ENCODE assay signal across 16 cellular contexts in genomic region chr7:102429141-102429904, GRCh38. TPM values are rescaled to one million over a fixed set of nuclear protein-coding genes. Genes with fewer than 3 reads are reported as not detected.
DNase-seq lines count a peak whose midpoint lies in the region; ATAC-seq, FAIRE-seq and TF ChIP-seq lines count a peak whose summit lies in the region.
"Had no signal": no experiment of that assay in that cellular context is flagged by ENCODE, and none has a peak within 500 bp of the region (broad histone marks: within the 10 kb centered on the region; RNA-seq: fewer than 3 reads in every experiment).

No MANE protein-coding gene starts in this region.

- no peak overlapping the region for H3K4me3 Mint-ChIP-seq in activated CD8-positive, alpha-beta T cell treated with anti-CD3 and anti-CD28 coated beads, Interleukin-2, amount 10 ng/mL, durations not matched to agents 7 days and 5 days
- H3K4me3 Mint-ChIP-seq in mesothelial cell of epicardium: no peak overlapping the region

- H3K27ac Mint-ChIP-seq in activated CD8-positive, alpha-beta T cell treated with anti-CD3 and anti-CD28 coated beads, Interleukin-2, amount 10 ng/mL, durations not matched to agents 7 days and 5 days: peak overlapping the region; percentile 76
- H3K27ac Mint-ChIP-seq in mesothelial cell of epicardium: peak overlapping the region; percentile 26

- no peaks in the 10 kb centered on the region for H3K27me3 ChIP-seq in BLaER1
- H3K27me3 ChIP-seq: BE2C, right atrium auricular region had no signal

- peaks cover 46% of the 10 kb centered on the region for H3K36me3 Mint-ChIP-seq in activated CD8-positive, alpha-beta T cell treated with anti-CD3 and anti-CD28 coated beads, Interleukin-2, amount 10 ng/mL, durations not matched to agents 7 days and 5 days (ENCODE audit: low read depth)
- peaks cover 20% of the 10 kb centered on the region for H3K36me3 Mint-ChIP-seq in mesothelial cell of epicardium

- peaks cover 86% of the 10 kb centered on the region for H3K4me1 Mint-ChIP-seq in activated CD8-positive, alpha-beta T cell treated with anti-CD3 and anti-CD28 coated beads, Interleukin-2, amount 10 ng/mL, durations not matched to agents 7 days and 5 days (ENCODE audit: low read depth)
- H3K4me1 Mint-ChIP-seq in mesothelial cell of epicardium: peaks cover 17% of the 10 kb centered on the region

- H3K9me3 ChIP-seq in BLaER1: no peaks in the 10 kb centered on the region
- H3K9me3 ChIP-seq: BE2C, right atrium auricular region had no signal

- no peaks in the 10 kb centered on the region for H3K9me3 Mint-ChIP-seq in activated CD8-positive, alpha-beta T cell treated with anti-CD3 and anti-CD28 coated beads, Interleukin-2, amount 10 ng/mL, durations not matched to agents 7 days and 5 days (ENCODE audit: insufficient read depth)
- H3K9me3 Mint-ChIP-seq in mesothelial cell of epicardium: no peaks in the 10 kb centered on the region

- CTCF ChIA-PET in activated CD8-positive, alpha-beta T cell treated with anti-CD3 and anti-CD28 coated beads, Interleukin-2, amount 10 ng/mL, durations not matched to agents 7 days and 5 days (lab: Charles Lee): interaction anchor here (1.2 kb wide), 1 partner anchor 17 kb away, joined by 6 read pairs; no protein-coding TSS in a partner anchor

- H3K4me3 ChIP-seq in BLaER1: no peak overlapping the region
- H3K4me3 ChIP-seq: right atrium auricular region had no signal

- TF ChIP-seq CTCF in D721Med (IDR thresholded peaks at IDR 0.05; ENCODE audit: insufficient read depth, missing control alignments) (no peak), mesothelial cell of epicardium (IDR thresholded peaks at IDR 0.05; ENCODE audit: unreplicated experiment) (no peak)

- no peak overlapping the region for H3K9ac ChIP-seq in BLaER1

- H4K20me1 ChIP-seq in BLaER1: no peaks in the 10 kb centered on the region

- DNase-seq in D721Med (ENCODE audit: insufficient read length, low spot score) (peak; percentile 5), mesothelial cell of epicardium (ENCODE audit: low spot score in 2 of 2, unreplicated experiment in 2 of 2) (no peak), GM19240 (ENCODE audit: insufficient read length, low spot score) (no peak), mesenteric fat pad (ENCODE audit: low spot score) (no peak)
- no peak for DNase-seq in activated CD8-positive, alpha-beta T cell treated with anti-CD3 and anti-CD28 coated beads, Interleukin-2, amount 10 ng/mL, durations not matched to agents 7 days and 5 days
- no peak for DNase-seq in stimulated activated CD4-positive, alpha-beta T cell treated with anti-CD3 and anti-CD28 coated beads, Interleukin-4, amount 100 ng/mL, for 24 hours
- DNase-seq: BE2C, islet precursor cell, NCI-H1092, NCI-H446 treated with DMSO at 0.1 percent for 48 hours, T-helper 9 cell had no signal

- H3K4me1 ChIP-seq in BLaER1: peaks cover 85% of the 10 kb centered on the region
- H3K4me1 ChIP-seq: BE2C had no signal

- no peak for ATAC-seq in activated CD8-positive, alpha-beta T cell treated with anti-CD3 and anti-CD28 coated beads, Interleukin-2, amount 10 ng/mL, durations not matched to agents 7 days and 5 days
- ATAC-seq in GM18498 (IDR thresholded peaks at IDR 0.05; ENCODE audit: unreplicated experiment): no peak

- H3K36me3 ChIP-seq in BLaER1: peaks cover 13% of the 10 kb centered on the region; the same call in 1 of the 2 replicates

- peak overlapping the region; percentile 98 for H3K27ac ChIP-seq in BLaER1
- H3K27ac ChIP-seq: right atrium auricular region had no signal

- FAIRE-seq in D721Med (lab: Jason Lieb, UNC): no peak
- FAIRE-seq: G401.6, HTR-8/SVneo had no signal

- POLR2A ChIA-PET in activated CD8-positive, alpha-beta T cell treated with anti-CD3 and anti-CD28 coated beads, Interleukin-2, amount 10 ng/mL, durations not matched to agents 7 days and 5 days (lab: Charles Lee): interaction anchor here (0.6 to 1.8 kb wide), 3 partner anchors 12 to 28 kb away, joined by 4 to 6 read pairs (median 4); no protein-coding TSS in a partner anchor

- no peaks in the 10 kb centered on the region for H3K27me3 Mint-ChIP-seq in activated CD8-positive, alpha-beta T cell treated with anti-CD3 and anti-CD28 coated beads, Interleukin-2, amount 10 ng/mL, durations not matched to agents 7 days and 5 days (ENCODE audit: low read depth)
- no peaks in the 10 kb centered on the region for H3K27me3 Mint-ChIP-seq in mesothelial cell of epicardium (ENCODE audit: low read depth)

- peak overlapping the region; percentile 95 for H3K4me2 ChIP-seq in BLaER1

RNA-seq across cellular contexts. Expression of gene ORAI2, which starts 4.1 kb away (rescaled TPM):
- 10 to 100 TPM; 72.5 to 72.8 TPM for total RNA-seq in activated CD8-positive, alpha-beta T cell treated with anti-CD3 and anti-CD28 coated beads, Interleukin-2, amount 10 ng/mL, durations not matched to agents 7 days and 5 days
- total RNA-seq in mesothelial cell of epicardium (27.3 to 27.9 TPM (median 27.5 TPM) in 3 replicates), mesenteric fat pad (33.7 TPM)

RNA-seq across cellular contexts. Expression of gene PRKRIP1, which starts 33.2 kb away (rescaled TPM):
- total RNA-seq in activated CD8-positive, alpha-beta T cell treated with anti-CD3 and anti-CD28 coated beads, Interleukin-2, amount 10 ng/mL, durations not matched to agents 7 days and 5 days: 10 to 100 TPM; 26.8 to 28.1 TPM
- total RNA-seq in mesothelial cell of epicardium (50.3 to 57.7 TPM (median 53.7 TPM) in 3 replicates), mesenteric fat pad (19.3 TPM)

RNA-seq across cellular contexts. Expression of gene ALKBH4, which starts 35.3 kb away (rescaled TPM):
- total RNA-seq in activated CD8-positive, alpha-beta T cell treated with anti-CD3 and anti-CD28 coated beads, Interleukin-2, amount 10 ng/mL, durations not matched to agents 7 days and 5 days: 10 to 100 TPM; 10.8 to 11.1 TPM
- total RNA-seq in mesothelial cell of epicardium (14.9 to 19.4 TPM (median 18.6 TPM) in 3 replicates), mesenteric fat pad (7.0 TPM)

RNA-seq across cellular contexts. Expression of gene LRWD1, which starts 35.5 kb away (rescaled TPM):
- 10 to 100 TPM; 16.7 to 21.7 TPM for total RNA-seq in activated CD8-positive, alpha-beta T cell treated with anti-CD3 and anti-CD28 coated beads, Interleukin-2, amount 10 ng/mL, durations not matched to agents 7 days and 5 days
- total RNA-seq in mesothelial cell of epicardium: 19.2 to 21.1 TPM (median 19.2 TPM) in 3 replicates
- 14.8 TPM for total RNA-seq in mesenteric fat pad

RNA-seq across cellular contexts. Expression of gene POLR2J, which starts 49.4 kb away (rescaled TPM):
- total RNA-seq in activated CD8-positive, alpha-beta T cell treated with anti-CD3 and anti-CD28 coated beads, Interleukin-2, amount 10 ng/mL, durations not matched to agents 7 days and 5 days: 10 to 100 TPM; 55.7 to 62.0 TPM
- total RNA-seq in mesothelial cell of epicardium (37.1 to 40.3 TPM (median 37.9 TPM) in 3 replicates), mesenteric fat pad (43.6 TPM)
